Comparison of ENCODE assay signal across 8 cellular contexts in the genomic region with DNA sequence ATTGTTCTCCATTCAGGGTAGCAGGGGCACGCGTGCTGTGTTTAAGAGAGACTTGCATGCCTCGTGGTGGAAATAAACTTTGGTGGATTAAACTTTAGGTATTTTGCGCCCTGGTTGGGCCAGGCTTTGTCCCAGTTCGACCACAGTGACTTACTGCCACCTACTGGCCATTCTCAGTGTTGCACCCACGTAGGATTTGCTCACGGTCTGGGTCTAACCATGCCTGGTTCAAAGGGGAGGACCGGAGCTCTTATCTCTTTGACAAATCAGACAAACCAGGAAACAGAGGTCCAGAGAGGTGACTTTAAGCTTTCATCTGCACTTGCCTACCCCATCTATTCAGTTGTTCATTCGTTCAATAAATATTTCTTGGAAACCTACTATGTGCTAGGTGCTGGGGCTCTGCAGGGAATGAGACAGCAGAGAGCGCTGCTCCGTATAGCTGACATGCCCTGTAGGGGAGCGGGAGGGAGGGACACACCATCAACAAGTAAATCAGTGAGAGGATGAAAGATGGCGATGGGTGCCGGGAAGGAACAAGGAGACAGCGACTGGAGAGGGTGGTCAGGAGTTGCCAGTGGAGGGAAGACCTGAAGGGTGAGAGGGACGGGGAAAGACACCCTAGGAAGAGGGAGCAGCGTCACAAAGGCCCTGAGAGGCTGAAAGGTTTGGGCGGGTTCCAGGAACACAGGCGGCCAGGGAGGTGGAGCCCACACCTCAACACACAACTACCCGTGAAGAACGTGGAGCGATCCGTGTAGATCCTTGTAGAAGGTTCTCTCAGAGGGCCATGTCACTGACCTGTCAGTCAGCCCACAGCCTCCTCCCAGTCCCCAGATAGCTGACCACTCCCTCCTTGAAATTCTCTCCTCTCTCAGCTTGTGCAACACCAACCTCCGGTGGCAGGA. TPM values are rescaled to one million over a fixed set of nuclear protein-coding genes. Genes with fewer than 3 reads are reported as not detected.
DNase-seq lines count a peak whose midpoint lies in the region; ATAC-seq and TF ChIP-seq lines count a peak whose summit lies in the region.

No MANE protein-coding gene starts in this region.

- H3K9me3 ChIP-seq in AG04450 (ENCODE audit: control insufficient read depth, insufficient read depth, low read length) = no peaks in the 10 kb centered on the region

- no peak overlapping the region for H3K27ac ChIP-seq in AG04450 (ENCODE audit: low read depth, low read length)

- ATAC-seq in GM18868 (IDR thresholded peaks at IDR 0.05; ENCODE audit: unreplicated experiment) (peak; percentile 79), HG03175 (IDR thresholded peaks at IDR 0.05; ENCODE audit: unreplicated experiment) (peak; percentile 69)

- CTCF ChIA-PET in AG04450 (lab: Charles Lee) = interaction anchor here (0.5 to 3.9 kb wide), 54 partner anchors 9 to 498 kb away, joined by 3 to 57 read pairs (median 4); a partner anchor contains a TSS

- DNase-seq in AG04450 (ENCODE audit: low read depth, low spot score) (peak; percentile 70), NCI-H345 (lab: John Stamatoyannopoulos, UW) (peak; percentile 88), choroid plexus epithelial cell (ENCODE audit: low read depth) (peak; percentile 92), kidney tubule cell (ENCODE audit: low spot score) (peak; percentile 87)
- DNase-seq in activated CD4-positive, CD25-positive, alpha-beta regulatory T cell treated with anti-CD3 and anti-CD28 coated beads, Interleukin-2, amount 50 U/mL, for 72 hours = peak; percentile 88
- peak; percentile 92 to 93 for DNase-seq in stimulated activated CD4-positive, alpha-beta T cell treated with anti-CD3 and anti-CD28 coated beads, Interleukin-2, amount 100 ng/mL, for 24 hours

- H3K27me3 ChIP-seq in AG04450 (ENCODE audit: control insufficient read depth, insufficient read depth, low read length) = peaks cover 20% of the 10 kb centered on the region

- peak; percentile 90 for TF ChIP-seq CTCF in AG04450 (IDR thresholded peaks at IDR 0.05; ENCODE audit: low read depth, low read length)
- TF ChIP-seq CTCF in choroid plexus epithelial cell (conservative IDR thresholded peaks at IDR 0.05; ENCODE audit: low read depth, low read length) = peak; percentile 87

- H3K4me3 ChIP-seq in AG04450 (ENCODE audit: low read depth, low read length) (peak overlapping the region; percentile 49), choroid plexus epithelial cell (ENCODE audit: low read depth, low read length) (peak overlapping the region; percentile 58)

- POLR2A ChIA-PET in AG04450 (lab: Yijun Ruan, JAX) = interaction anchor here (0.6 to 1.2 kb wide), 3 partner anchors 97 to 253 kb away, joined by 3 to 4 read pairs (median 3); a partner anchor contains a TSS

RNA-seq across cellular contexts. Expression of a gene that starts 27.2 kb away (rescaled TPM):
- 0.32 and 0.36 TPM in 2 replicates for polyA plus RNA-seq in AG04450 (2011; rRNA removed)
- polyA minus RNA-seq in AG04450 (2011; rRNA and poly(A)+ RNA removed) = 0.18 and 0.39 TPM in 2 replicates
